10 cellular contexts compared by ENCODE assay signal in the genomic region with DNA sequence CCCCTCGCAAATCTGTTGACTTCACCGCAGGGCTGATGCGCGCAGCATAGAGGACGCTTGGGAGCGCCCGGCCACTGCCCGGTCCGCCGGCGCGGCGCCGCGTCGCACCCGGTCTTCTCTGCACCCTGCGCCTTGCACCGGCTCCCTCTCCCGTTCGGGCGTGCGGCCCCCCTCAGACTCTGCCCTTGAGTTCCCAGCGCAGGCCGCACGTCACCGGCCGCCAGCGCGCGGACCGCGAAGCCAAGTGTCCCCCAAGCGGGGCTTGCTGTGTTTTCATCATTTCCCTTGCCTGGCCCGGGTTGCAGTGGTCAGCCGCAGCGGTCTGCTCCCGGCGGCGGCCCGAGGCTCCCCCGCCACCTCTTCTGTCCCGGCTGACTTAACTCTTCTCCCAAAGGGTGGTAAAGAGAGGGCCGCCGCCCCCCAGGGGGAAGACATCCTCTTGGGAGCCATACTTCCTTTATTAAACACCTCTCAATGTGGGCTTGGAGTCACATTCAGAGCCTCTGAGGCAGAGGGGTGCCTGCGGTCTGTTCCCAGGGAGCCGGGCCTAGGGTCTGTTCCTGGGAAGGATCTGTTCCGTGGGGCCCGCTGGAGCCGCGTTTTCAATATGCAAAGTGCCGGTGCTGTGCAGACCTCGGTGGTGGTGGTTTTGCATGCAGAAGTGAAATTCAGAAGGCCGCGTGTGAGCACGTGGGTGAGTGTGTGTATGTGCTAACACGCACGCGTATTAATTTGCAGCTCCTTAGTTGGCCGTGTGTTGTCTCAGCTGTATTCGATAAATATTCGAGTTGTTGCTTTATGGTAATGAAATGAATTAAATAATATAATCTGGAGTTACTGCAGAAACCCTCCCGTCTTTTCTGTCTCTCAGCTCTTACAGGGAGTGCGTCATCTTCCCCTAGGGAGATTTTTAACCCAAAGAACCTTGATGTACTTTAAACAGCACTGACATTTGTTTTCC. TPM values are rescaled to one million over a fixed set of nuclear protein-coding genes. Genes with fewer than 3 reads are reported as not detected.
A peak's percentile ranks its signal among the peaks of the same experiment; 100 is the strongest.
DNase-seq lines count a peak whose midpoint lies in the region; TF ChIP-seq lines count a peak whose summit lies in the region.
"Had no signal": no experiment of that assay in that cellular context is flagged by ENCODE, and none has a peak within 500 bp of the region (broad histone marks: within the 10 kb centered on the region; RNA-seq: fewer than 3 reads in every experiment).

No MANE protein-coding gene starts in this region.

- peaks cover 15% of the 10 kb centered on the region for H3K36me3 Mint-ChIP-seq in mesothelial cell of epicardium
- no peaks in the 10 kb centered on the region for H3K36me3 Mint-ChIP-seq in activated naive CD4-positive, alpha-beta T cell treated with anti-CD3 and anti-CD28 coated beads, Interleukin-2, amount 10 ng/mL, durations not matched to agents 7 days and 5 days
- H3K36me3 Mint-ChIP-seq: naive B cell had no signal

- no peaks in the 10 kb centered on the region for H3K27me3 ChIP-seq in tibial artery
- H3K27me3 ChIP-seq: SJSA1 had no signal

- no peaks in the 10 kb centered on the region for H3K27me3 Mint-ChIP-seq in mesothelial cell of epicardium (ENCODE audit: low read depth)
- no peaks in the 10 kb centered on the region for H3K27me3 Mint-ChIP-seq in activated naive CD4-positive, alpha-beta T cell treated with anti-CD3 and anti-CD28 coated beads, Interleukin-2, amount 10 ng/mL, durations not matched to agents 7 days and 5 days
- H3K27me3 Mint-ChIP-seq: naive B cell had no signal

- peak; percentile 81 for DNase-seq in fibroblast of pulmonary artery (ENCODE audit: low read depth)
- no peak for DNase-seq in mesothelial cell of epicardium (ENCODE audit: low spot score in 2 of 2, unreplicated experiment in 2 of 2)
- peak in 1 of 2 donors; percentile 79 for DNase-seq in tibial artery
- DNase-seq in activated naive CD4-positive, alpha-beta T cell treated with anti-CD3 and anti-CD28 coated beads, Interleukin-2, amount 10 ng/mL, durations not matched to agents 7 days and 5 days, result no peak
- no peak for DNase-seq in activated gamma-delta T cell treated with Interleukin-2 at 50 U/mL for 16 hours
- DNase-seq in NCI-H2171 treated with DMSO at 0.1 percent for 48 hours (lab: John Stamatoyannopoulos, UW), result no peak
- DNase-seq in activated CD4-positive, alpha-beta T cell treated with anti-CD3 and anti-CD28 coated beads, Interleukin-2, amount 50 U/mL, for 4 hours, result no peak
- DNase-seq: naive B cell had no signal

- peaks cover 4% of the 10 kb centered on the region for H3K9me3 Mint-ChIP-seq in mesothelial cell of epicardium
- H3K9me3 Mint-ChIP-seq in activated naive CD4-positive, alpha-beta T cell treated with anti-CD3 and anti-CD28 coated beads, Interleukin-2, amount 10 ng/mL, durations not matched to agents 7 days and 5 days, result no peaks in the 10 kb centered on the region

- no peaks in the 10 kb centered on the region for H3K9me3 ChIP-seq in tibial artery

- peak overlapping the region; percentile 76 to 80 for H3K27ac ChIP-seq in tibial artery
- H3K27ac ChIP-seq: SJSA1 had no signal

- CTCF ChIA-PET in activated naive CD4-positive, alpha-beta T cell treated with anti-CD3 and anti-CD28 coated beads, Interleukin-2, amount 10 ng/mL, durations not matched to agents 7 days and 5 days (lab: Charles Lee), result no interaction called here

- peaks cover 0 to 74% (median 46%) of the 10 kb centered on the region in 4 donors for H3K4me1 ChIP-seq in tibial artery
- H3K4me1 ChIP-seq: SJSA1 had no signal

- peaks cover 74% of the 10 kb centered on the region for H3K4me1 Mint-ChIP-seq in mesothelial cell of epicardium
- no peaks in the 10 kb centered on the region for H3K4me1 Mint-ChIP-seq in activated naive CD4-positive, alpha-beta T cell treated with anti-CD3 and anti-CD28 coated beads, Interleukin-2, amount 10 ng/mL, durations not matched to agents 7 days and 5 days
- H3K4me1 Mint-ChIP-seq: naive B cell had no signal

- peak overlapping the region; percentile 57 for H3K4me3 Mint-ChIP-seq in mesothelial cell of epicardium
- H3K4me3 Mint-ChIP-seq in activated naive CD4-positive, alpha-beta T cell treated with anti-CD3 and anti-CD28 coated beads, Interleukin-2, amount 10 ng/mL, durations not matched to agents 7 days and 5 days, result no peak overlapping the region
- H3K4me3 Mint-ChIP-seq: naive B cell had no signal

- H3K36me3 ChIP-seq in tibial artery, result peaks cover 0 to 9% (median 0%) of the 10 kb centered on the region in 3 donors
- H3K36me3 ChIP-seq: SJSA1 had no signal

- H3K4me3 ChIP-seq in WI38 (ENCODE audit: low read depth, low read length), result peak overlapping the region; percentile 48
- peak overlapping the region; percentile 29 for H3K4me3 ChIP-seq in fibroblast of pulmonary artery (replicated peaks; ENCODE audit: low read depth, low read length)
- peak overlapping the region; percentile 50 to 54 for H3K4me3 ChIP-seq in tibial artery
- H3K4me3 ChIP-seq: SJSA1 had no signal

- intact Hi-C loops in tibial artery (cut with DNase I; ENCODE audit: low total_unique reads), result no loop called here

- TF ChIP-seq CTCF in WI38 (IDR thresholded peaks at IDR 0.05; ENCODE audit: low read depth, low read length) (no peak), fibroblast of pulmonary artery (IDR thresholded peaks at IDR 0.05; ENCODE audit: low read length, missing control alignments) (no peak), mesothelial cell of epicardium (IDR thresholded peaks at IDR 0.05; ENCODE audit: unreplicated experiment) (no peak), tibial artery (IDR thresholded peaks at IDR 0.05) (no peak)

- peak overlapping the region; percentile 97 for H3K27ac Mint-ChIP-seq in mesothelial cell of epicardium
- H3K27ac Mint-ChIP-seq in activated naive CD4-positive, alpha-beta T cell treated with anti-CD3 and anti-CD28 coated beads, Interleukin-2, amount 10 ng/mL, durations not matched to agents 7 days and 5 days, result no peak overlapping the region
- H3K27ac Mint-ChIP-seq: naive B cell had no signal

RNA-seq across cellular contexts. Expression of gene PBX1, which starts 17.6 kb away (rescaled TPM):
- 699 to 723 TPM (median 719 TPM) in 3 replicates for total RNA-seq in mesothelial cell of epicardium
